Comparison of ENCODE assay signal across 15 cellular contexts in the genomic region with DNA sequence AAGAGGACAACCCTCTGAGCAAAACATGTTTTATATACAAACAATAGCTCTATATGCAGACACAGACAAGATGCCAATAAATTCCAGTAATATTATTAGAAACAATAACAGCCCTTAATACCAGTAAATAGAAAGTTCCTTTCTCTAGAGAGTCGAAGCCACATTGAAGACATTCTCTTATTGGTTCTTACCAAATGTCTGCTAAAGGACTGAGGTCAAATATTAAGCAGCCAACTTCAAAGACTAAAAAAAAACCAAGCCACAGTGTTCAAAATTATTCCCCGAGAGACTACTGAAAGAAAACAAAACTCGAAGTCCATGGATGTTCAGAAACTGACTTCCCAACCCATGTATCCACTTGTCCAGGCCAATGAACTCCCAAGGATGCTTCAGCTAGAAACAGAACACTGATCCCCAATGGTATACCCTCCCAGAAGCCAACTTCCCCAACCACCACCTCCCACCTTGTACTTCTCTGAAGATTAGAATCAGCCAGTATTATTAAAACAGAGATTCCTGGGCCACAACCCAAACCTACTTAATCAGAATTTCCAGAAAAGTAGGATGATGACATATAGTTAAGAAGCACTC. TPM values are rescaled to one million over a fixed set of nuclear protein-coding genes. Genes with fewer than 3 reads are reported as not detected.
"Had no signal": no experiment of that assay in that cellular context is flagged by ENCODE, and none has a peak within 500 bp of the region (broad histone marks: within the 10 kb centered on the region; RNA-seq: fewer than 3 reads in every experiment).

No MANE protein-coding gene starts in this region.

- H3K4me3 ChIP-seq: hepatocyte, lung, pancreas, upper lobe of left lung had no signal

- H3K9me3 ChIP-seq: neutrophil, pancreas, upper lobe of left lung had no signal

- H3K27ac ChIP-seq: hepatocyte, neutrophil, pancreas, upper lobe of left lung had no signal

- H3K4me1 ChIP-seq: upper lobe of left lung had no signal

- H3K27me3 ChIP-seq: hepatocyte, neutrophil, pancreas, upper lobe of left lung had no signal

- DNase-seq: activated CD4-positive, alpha-beta T cell treated with anti-CD3 and anti-CD28 coated beads for 36 hours; activated CD4-positive, alpha-beta T cell treated with anti-CD3 and anti-CD28 coated beads, Interleukin-2, amount 50 U/mL, for 48 hours; activated T-cell treated with anti-CD3 and anti-CD28 coated beads for 4 hours; left colon; natural killer cell; pancreas; stimulated activated CD8-positive, alpha-beta memory T cell treated with anti-CD3 and anti-CD28 coated beads, Interleukin-4, amount 100 ng/mL, for 48 hours; stimulated activated naive CD4-positive, alpha-beta T cell; T-cell; upper lobe of left lung had no signal

- ATAC-seq: activated CD4-positive, alpha-beta T cell treated with anti-CD3 and anti-CD28 coated beads for 36 hours; left colon; natural killer cell; pancreas; T-cell; WTC11 had no signal

- H3K36me3 ChIP-seq: neutrophil, pancreas, upper lobe of left lung had no signal

RNA-seq across cellular contexts. Expression of gene FAM13C, which starts 51.9 kb away (rescaled TPM):
- total RNA-seq: epithelial cell of proximal tubule, natural killer cell, T-cell had no signal
